20 cellular contexts compared by ENCODE assay signal in the genomic region with DNA sequence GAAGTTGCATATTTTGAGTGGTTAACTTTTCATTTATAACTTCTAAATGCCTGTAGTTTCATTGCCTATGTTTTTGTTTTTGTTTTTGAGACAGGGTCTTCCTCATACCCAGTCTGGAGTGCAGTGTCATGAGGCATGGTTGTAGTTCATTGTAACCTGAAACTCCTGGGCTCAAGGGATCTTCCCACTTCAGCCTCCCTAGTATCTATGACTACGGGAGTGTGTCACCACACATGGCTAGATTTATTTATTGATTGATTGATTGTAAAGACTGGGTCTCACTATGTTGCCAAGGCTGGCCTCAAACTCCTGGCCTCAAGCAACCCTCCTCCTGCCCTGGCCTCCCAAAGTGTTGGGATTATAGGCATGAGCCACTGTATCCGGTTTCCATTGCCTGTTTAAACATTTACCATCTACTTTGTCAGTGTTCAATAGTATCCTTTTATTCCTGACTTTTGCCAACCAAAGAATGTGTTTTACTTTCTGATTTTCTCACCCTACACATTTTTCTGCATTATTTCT.
"Had no signal": no experiment of that assay in that cellular context is flagged by ENCODE, and none has a peak within 500 bp of the region (broad histone marks: within the 10 kb centered on the region; RNA-seq: fewer than 3 reads in every experiment).

No MANE protein-coding gene starts in this region.

- H3K36me3 ChIP-seq: colonic mucosa, thoracic aorta, upper lobe of left lung had no signal

- H3K27ac ChIP-seq: colonic mucosa, epithelial cell of prostate, thoracic aorta, upper lobe of left lung had no signal

- H3K9me3 ChIP-seq: colonic mucosa, thoracic aorta, upper lobe of left lung had no signal

- H3K4me3 ChIP-seq: colonic mucosa, lung, thoracic aorta, upper lobe of left lung had no signal

- DNase-seq: activated CD4-positive, alpha-beta T cell treated with anti-CD3 and anti-CD28 coated beads, Interleukin-2, amount 10 ng/mL, durations not matched to agents 24 days and 14 days; activated CD8-positive, alpha-beta T cell treated with anti-CD3 and anti-CD28 coated beads, Interleukin-2, amount 10 ng/mL, durations not matched to agents 7 days and 5 days; activated naive CD4-positive, alpha-beta T cell treated with anti-CD3 and anti-CD28 coated beads for 36 hours; activated naive CD8-positive, alpha-beta T cell treated with anti-CD3 and anti-CD28 coated beads, Interleukin-2, amount 50 U/mL, for 24 hours; activated T-cell treated with anti-CD3 and anti-CD28 coated beads, Interleukin-2, amount 50 U/mL, for 24 hours; anterior cingulate cortex; central memory CD4-positive, alpha-beta T cell; colonic mucosa; endodermal cell; foreskin melanocyte; glutamatergic neuron; hippocampal formation; islet precursor cell; occipital lobe; posterior cingulate gyrus; stimulated activated naive B cell treated with anti-CD40 and anti-IgM and Interleukin-4, amounts not matched to agents 10 μg/mL and 1 μg/mL and 100 μg/mL, for 72 hours; upper lobe of left lung had no signal

- H3K27me3 ChIP-seq: colonic mucosa, upper lobe of left lung had no signal

- H3K4me1 ChIP-seq: colonic mucosa had no signal
